ENCODE assay signal across 11 cellular contexts in the genomic region with DNA sequence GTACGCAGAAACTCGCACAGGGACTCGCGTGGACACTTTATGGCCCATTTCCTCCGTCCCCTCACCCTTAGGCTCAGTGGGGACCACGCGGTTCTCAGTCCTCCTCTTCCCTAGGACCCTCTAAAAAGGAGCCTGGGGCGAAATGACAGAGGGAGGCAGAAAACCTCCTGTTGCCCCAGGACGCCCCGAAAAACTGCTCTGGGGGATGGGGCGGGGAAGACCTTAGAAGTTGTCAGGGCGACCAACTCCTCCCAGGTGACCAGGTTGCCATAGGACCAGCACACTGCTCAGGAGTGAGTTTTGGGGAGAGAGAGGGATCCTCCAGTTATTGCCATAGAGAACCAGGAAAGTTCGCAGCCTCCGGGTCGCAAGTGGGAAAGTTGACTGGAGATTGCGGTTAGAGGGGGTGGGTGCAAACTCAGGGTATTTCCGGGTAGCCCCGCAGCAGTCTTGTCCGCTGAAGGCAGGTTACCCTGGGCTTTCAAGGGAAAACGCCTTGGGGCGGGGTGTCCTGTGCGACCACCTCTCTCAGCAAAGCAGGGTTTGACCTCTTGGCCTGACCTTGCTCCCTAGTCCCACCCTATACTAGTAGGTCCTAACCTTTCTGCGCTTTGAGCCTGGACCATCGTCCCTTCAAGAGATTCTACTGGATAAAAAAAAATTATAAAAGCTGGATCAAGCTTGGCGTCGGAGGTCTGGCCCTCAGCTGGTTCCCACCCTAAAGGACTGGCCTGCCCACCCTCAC. TPM values are rescaled to one million over a fixed set of nuclear protein-coding genes. Genes with fewer than 3 reads are reported as not detected.
DNase-seq lines count a peak whose midpoint lies in the region; TF ChIP-seq lines count a peak whose summit lies in the region.
"Had no signal": no experiment of that assay in that cellular context is flagged by ENCODE, and none has a peak within 500 bp of the region (broad histone marks: within the 10 kb centered on the region; RNA-seq: fewer than 3 reads in every experiment).

No MANE protein-coding gene starts in this region.

- peak overlapping the region; percentile 57 for H3K4me3 Mint-ChIP-seq in activated CD4-positive, alpha-beta T cell treated with anti-CD3 and anti-CD28 coated beads, Interleukin-2, amount 10 ng/mL, durations not matched to agents 7 days and 5 days
- H3K4me3 Mint-ChIP-seq in activated naive CD8-positive, alpha-beta T cell, result peak overlapping the region; percentile 76

- TF ChIP-seq POLR2A in testis (IDR thresholded peaks at IDR 0.05), result no peak

- H3K36me3 ChIP-seq in liver (ENCODE audit: control insufficient read depth in 4 of 4, insufficient read depth in 3 of 4, low read depth in 1 of 4, low read length in 3 of 4) (no peaks in the 10 kb centered on the region), testis (ENCODE audit: low read depth, missing control alignments) (no peaks in the 10 kb centered on the region)

- CTCF ChIA-PET in activated CD4-positive, alpha-beta T cell treated with anti-CD3 and anti-CD28 coated beads, Interleukin-2, amount 10 ng/mL, durations not matched to agents 7 days and 5 days (lab: Charles Lee), result no interaction called here

- H3K36me3 Mint-ChIP-seq in activated CD4-positive, alpha-beta T cell treated with anti-CD3 and anti-CD28 coated beads, Interleukin-2, amount 10 ng/mL, durations not matched to agents 7 days and 5 days (ENCODE audit: low read depth), result peaks cover 11% of the 10 kb centered on the region
- H3K36me3 Mint-ChIP-seq in activated naive CD8-positive, alpha-beta T cell, result no peaks in the 10 kb centered on the region

- TF ChIP-seq CTCF in liver (IDR thresholded peaks at IDR 0.05; ENCODE audit: low read depth, low read length, missing input control) (no peak), testis (IDR thresholded peaks at IDR 0.05) (no peak)

- no peak for TF ChIP-seq RAD21 in liver (IDR thresholded peaks at IDR 0.05)

- H3K27ac ChIP-seq in liver (ENCODE audit: low read depth in 1 of 2, low read length in 2 of 2) (no peak overlapping the region), testis (no peak overlapping the region)
- H3K27ac ChIP-seq: C4-2B had no signal

- H3K27ac Mint-ChIP-seq in activated CD4-positive, alpha-beta T cell treated with anti-CD3 and anti-CD28 coated beads, Interleukin-2, amount 10 ng/mL, durations not matched to agents 7 days and 5 days, result peak overlapping the region; percentile 62
- H3K27ac Mint-ChIP-seq in activated naive CD8-positive, alpha-beta T cell, result no peak overlapping the region

- H3K9me3 Mint-ChIP-seq in activated CD4-positive, alpha-beta T cell treated with anti-CD3 and anti-CD28 coated beads, Interleukin-2, amount 10 ng/mL, durations not matched to agents 7 days and 5 days, result peaks cover 3% of the 10 kb centered on the region
- no peaks in the 10 kb centered on the region for H3K9me3 Mint-ChIP-seq in activated naive CD8-positive, alpha-beta T cell (ENCODE audit: low read depth)

- DNase-seq in activated CD4-positive, alpha-beta T cell treated with anti-CD3 and anti-CD28 coated beads, Interleukin-2, amount 10 ng/mL, durations not matched to agents 7 days and 5 days, result no peak
- no peak for DNase-seq in activated CD4-positive, alpha-beta T cell treated with anti-CD3 and anti-CD28 coated beads for 1 hour
- DNase-seq in testis (no peak), NOMO-1 treated with DMSO at 0.1 percent for 48 hours (lab: John Stamatoyannopoulos, UW; ENCODE audit: unreplicated experiment) (no peak), NCI-H187 treated with DMSO at 0.1 percent for 48 hours (lab: John Stamatoyannopoulos, UW) (no peak)
- DNase-seq in stimulated activated naive CD4-positive, alpha-beta T cell (lab: John Stamatoyannopoulos, UW), result no peak
- DNase-seq: NCI-H187 had no signal

- POLR2A ChIA-PET in activated CD4-positive, alpha-beta T cell treated with anti-CD3 and anti-CD28 coated beads, Interleukin-2, amount 10 ng/mL, durations not matched to agents 7 days and 5 days (lab: Charles Lee), result no interaction called here

- H3K4me1 ChIP-seq in liver (ENCODE audit: control insufficient read depth in 4 of 4, insufficient read depth in 4 of 4, low read length in 3 of 4) (peaks cover 8 to 24% (median 21%) of the 10 kb centered on the region in 4 donors), testis (peaks cover 3% of the 10 kb centered on the region)

- intact Hi-C loops in testis (cut with DNase I; ENCODE audit: low total_unique reads), result no loop called here

- peaks cover 10 to 37% (median 23%) of the 10 kb centered on the region in 4 donors for H3K27me3 ChIP-seq in liver (ENCODE audit: control insufficient read depth in 4 of 4, insufficient read depth in 4 of 4, low read length in 3 of 4)
- peaks cover 2% of the 10 kb centered on the region for H3K27me3 ChIP-seq in testis

- H3K9me3 ChIP-seq in liver (ENCODE audit: control insufficient read depth in 4 of 4, low read length in 3 of 4), result peaks cover 0 to 4% (median 2%) of the 10 kb centered on the region in 4 donors
- no peaks in the 10 kb centered on the region for H3K9me3 ChIP-seq in testis

- 3% methylated on average over 26 of the region's 26 CpGs for WGBS in liver
- WGBS in testis, 2 donors, result 3 to 4% methylated on average over 26 of the region's 26 CpGs

- peaks cover 98% of the 10 kb centered on the region for H3K27me3 Mint-ChIP-seq in activated CD4-positive, alpha-beta T cell treated with anti-CD3 and anti-CD28 coated beads, Interleukin-2, amount 10 ng/mL, durations not matched to agents 7 days and 5 days
- H3K27me3 Mint-ChIP-seq in activated naive CD8-positive, alpha-beta T cell, result peaks cover 81% of the 10 kb centered on the region

- no peak overlapping the region for H3K9ac ChIP-seq in liver (ENCODE audit: low read depth in 1 of 2, low read length in 2 of 2)

- peaks cover 16% of the 10 kb centered on the region for H3K4me1 Mint-ChIP-seq in activated CD4-positive, alpha-beta T cell treated with anti-CD3 and anti-CD28 coated beads, Interleukin-2, amount 10 ng/mL, durations not matched to agents 7 days and 5 days
- H3K4me1 Mint-ChIP-seq in activated naive CD8-positive, alpha-beta T cell (ENCODE audit: low read depth), result peaks cover 49% of the 10 kb centered on the region

- H3K4me3 ChIP-seq in liver (ENCODE audit: low read depth in 1 of 3, low read length in 3 of 3) (peak overlapping the region in 2 of 3 donors; percentile 58 to 64), testis (peak overlapping the region; percentile 20 to 46)

TF ChIP-seq in liver, 16 proteins besides CTCF, POLR2A, EP300 and RAD21:
- no peak for TF ChIP-seq ATF3 (IDR thresholded peaks at IDR 0.05)
- TF ChIP-seq HNF4A (conservative IDR thresholded peaks at IDR 0.05), result no peak
- no peak for TF ChIP-seq FOXA2 (IDR thresholded peaks at IDR 0.05)
- TF ChIP-seq SP1 (IDR thresholded peaks at IDR 0.05), result no peak
- TF ChIP-seq RXRA (IDR thresholded peaks at IDR 0.05), result no peak

RNA-seq across cellular contexts. Expression of gene PAX3, which starts 7.8 kb away (rescaled TPM):
- total RNA-seq in activated CD4-positive, alpha-beta T cell treated with anti-CD3 and anti-CD28 coated beads, Interleukin-2, amount 10 ng/mL, durations not matched to agents 7 days and 5 days, result not detected
- total RNA-seq in liver, result not detected
- not detected for polyA plus RNA-seq in liver
- 1 to 10 TPM; 4.8 to 4.9 TPM for total RNA-seq in testis
- polyA plus RNA-seq in testis (ENCODE audit: insufficient read depth, low read depth, low replicate concordance), result 6.0 TPM
- total RNA-seq: renal cortical epithelial cell had no signal

Comparison
In these comparisons a context has a peak if more than half of its experiments do, and no peak if none do; other contexts are left out.
1. RNA of gene PAX3, which starts 7.8 kb away (total RNA-seq): 4.8 to 4.9 TPM in testis; not detected in activated CD4-positive, alpha-beta T cell treated with anti-CD3 and anti-CD28 coated beads, Interleukin-2, amount 10 ng/mL, durations not matched to agents 7 days and 5 days and not detected in liver; every median in the first group is over 4 times any median in the second.